In the genomic region with DNA sequence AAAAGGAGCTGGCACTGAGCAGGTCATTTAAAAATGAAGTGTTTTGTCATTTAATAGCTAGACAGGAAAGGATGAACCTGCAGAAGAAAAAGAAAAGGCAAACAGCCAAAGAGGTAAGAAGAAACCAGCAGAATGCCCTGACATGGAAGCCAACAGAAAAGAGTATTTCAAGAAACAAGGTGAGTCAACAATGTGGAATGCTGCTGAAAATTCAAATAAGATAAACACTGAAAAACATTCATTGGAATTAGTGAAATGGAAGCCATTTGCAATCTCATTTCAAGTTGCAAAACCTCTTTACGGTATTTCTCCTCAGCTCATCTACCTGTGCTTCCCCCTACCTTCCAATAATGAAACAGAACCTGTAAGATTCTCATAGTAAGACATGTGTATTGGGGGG, we compare ENCODE assay signal across 1 cellular context.
TF ChIP-seq lines count a peak whose summit lies in the region.

No MANE protein-coding gene starts in this region.

TF ChIP-seq in IMR-90, 13 proteins besides CTCF, POLR2A, EP300 and RAD21:
- peak; percentile 38; the same call in 1 of the 2 replicates for TF ChIP-seq FOS (IDR thresholded peaks at IDR 0.05; ENCODE audit: low read depth, low read length)
- no peak for TF ChIP-seq MAFK (IDR thresholded peaks at IDR 0.05; ENCODE audit: low read depth, low read length)
- TF ChIP-seq RFX5 (IDR thresholded peaks at IDR 0.05; ENCODE audit: low read depth, low read length): no peak
- peak; percentile 54 for TF ChIP-seq CEBPB (IDR thresholded peaks at IDR 0.05; ENCODE audit: low read depth, low read length)
TF ChIP-seq in IMR-90: peak in this region for 2.
